Comparison of ENCODE assay signal across 24 cellular contexts in genomic region chr20:55094353-55094861, GRCh38.
"Had no signal": no experiment of that assay in that cellular context is flagged by ENCODE, and none has a peak within 500 bp of the region (broad histone marks: within the 10 kb centered on the region; RNA-seq: fewer than 3 reads in every experiment).

No MANE protein-coding gene starts in this region.

- FAIRE-seq: colon, kidney had no signal

- ATAC-seq: activated CD4-positive, CD25-positive, alpha-beta regulatory T cell treated with anti-CD3 and anti-CD28 coated beads, Interleukin-2, amount 50 U/mL, for 24 hours; activated naive CD8-positive, alpha-beta T cell treated with anti-CD3 and anti-CD28 coated beads, Interleukin-2, amount 50 U/mL, for 24 hours; left lung; natural killer cell treated with Interleukin-12 subunit alpha and Interleukin-12 subunit beta and Interleukin-15 and Interleukin-18, amount 100 ng/mL, for 72 hours; stimulated activated naive CD8-positive, alpha-beta T cell treated with anti-CD3 and anti-CD28 coated beads, Interleukin-15, amount 100 ng/mL, for 72 hours; upper lobe of right lung had no signal

- H3K36me3 ChIP-seq: left lung, right atrium auricular region, upper lobe of right lung had no signal

- H3K4me1 ChIP-seq: left lung, upper lobe of right lung had no signal

- H3K9me3 ChIP-seq: left lung, right atrium auricular region, testis, upper lobe of right lung had no signal

- H3K27me3 ChIP-seq: left lung, right atrium auricular region, testis, upper lobe of right lung had no signal

- H3K27ac ChIP-seq: epithelial cell of prostate, left lung, right atrium auricular region, skin epidermis, testis, upper lobe of right lung had no signal

- DNase-seq: activated CD4-positive, alpha-beta T cell treated with anti-CD3 and anti-CD28 coated beads, Interleukin-2, amount 10 ng/mL, durations not matched to agents 7 days and 5 days; activated CD8-positive, alpha-beta memory T cell treated with anti-CD3 and anti-CD28 coated beads for 24 hours; activated CD8-positive, alpha-beta memory T cell treated with anti-CD3 and anti-CD28 coated beads, Interleukin-2, amount 50 U/mL, for 48 hours; activated effector memory CD4-positive, alpha-beta T cell treated with Interleukin-2 at 50 U/mL for 16 hours; activated naive CD4-positive, alpha-beta T cell treated with anti-CD3 and anti-CD28 coated beads, Interleukin-2, amount 10 ng/mL, durations not matched to agents 7 days and 5 days; activated naive CD8-positive, alpha-beta T cell treated with anti-CD3 and anti-CD28 coated beads, Interleukin-2, amount 50 U/mL, for 24 hours; activated T-cell treated with anti-CD3 and anti-CD28 coated beads, Interleukin-2, amount 50 U/mL, for 48 hours; anterior cingulate cortex; central memory CD4-positive, alpha-beta T cell; endodermal cell; foreskin melanocyte; kidney; left lung; stimulated activated CD4-positive, alpha-beta T cell treated with anti-CD3 and anti-CD28 coated beads, Interleukin-15, amount 100 ng/mL, for 24 hours; stimulated activated CD4-positive, alpha-beta T cell treated with anti-CD3 and anti-CD28 coated beads, Interleukin-2, amount 100 ng/mL, for 48 hours; stimulated activated naive CD8-positive, alpha-beta T cell treated with anti-CD3 and anti-CD28 coated beads, Interleukin-15, amount 100 ng/mL, for 72 hours; testis; upper lobe of right lung had no signal

- H3K4me3 ChIP-seq: left lung, right atrium auricular region, skin epidermis, testis, upper lobe of right lung had no signal
